In genomic region chr13:98514268-98514667, GRCh38 we compare ENCODE assay signal across 24 cellular contexts.
DNase-seq lines count a peak whose midpoint lies in the region; ATAC-seq, FAIRE-seq and TF ChIP-seq lines count a peak whose summit lies in the region.
"Had no signal": no experiment of that assay in that cellular context is flagged by ENCODE, and none has a peak within 500 bp of the region (broad histone marks: within the 10 kb centered on the region; RNA-seq: fewer than 3 reads in every experiment).

No MANE protein-coding gene starts in this region.

- in situ Hi-C loops in ACHN (cut with HindIII; ENCODE audit: low pct_ligation_motif_present, low pct_unique_long_range_greater_than_20kb, low sequenced_read_pairs), result no loop called here

- H3K4me1 Mint-ChIP-seq in activated T-cell treated with anti-CD3 and anti-CD28 coated beads, Interleukin-2, amount 50 U/mL, for 72 hours (ENCODE audit: low read depth), result peaks cover 98% of the 10 kb centered on the region
- H3K4me1 Mint-ChIP-seq in activated T-helper 1 cell treated with anti-CD3 and anti-CD28 coated beads, Interleukin-12 subunit alpha, Interleukin-12 subunit beta, Interleukin-2, Interleukin-4 antibody, amounts not matched to agents 30 ng/mL and 10 ng/mL and 1 ng/mL, durations not matched to agents 14 hours and 24 hours and 36 hours (ENCODE audit: low read depth), result peaks cover 88% of the 10 kb centered on the region
- H3K4me1 Mint-ChIP-seq in naive B cell, result peaks cover 49 to 94% (median 89%) of the 10 kb centered on the region in 3 donors

- peak overlapping the region; percentile 64 to 87 for H3K4me3 Mint-ChIP-seq in activated T-cell treated with anti-CD3 and anti-CD28 coated beads, Interleukin-2, amount 50 U/mL, for 72 hours
- peak overlapping the region; percentile 56 for H3K4me3 Mint-ChIP-seq in activated T-helper 1 cell treated with anti-CD3 and anti-CD28 coated beads, Interleukin-12 subunit alpha, Interleukin-12 subunit beta, Interleukin-2, Interleukin-4 antibody, amounts not matched to agents 30 ng/mL and 10 ng/mL and 1 ng/mL, durations not matched to agents 14 hours and 24 hours and 36 hours
- H3K4me3 Mint-ChIP-seq in naive B cell, result no peak overlapping the region
- H3K4me3 Mint-ChIP-seq: activated CD8-positive, alpha-beta memory T cell treated with anti-CD3 and anti-CD28 coated beads, Interleukin-2, amount 10 ng/mL, durations not matched to agents 7 days and 5 days; WTC11 had no signal

- H3K27me3 Mint-ChIP-seq in activated T-cell treated with anti-CD3 and anti-CD28 coated beads, Interleukin-2, amount 50 U/mL, for 72 hours (ENCODE audit: low read depth), result no peaks in the 10 kb centered on the region
- no peaks in the 10 kb centered on the region for H3K27me3 Mint-ChIP-seq in activated T-helper 1 cell treated with anti-CD3 and anti-CD28 coated beads, Interleukin-12 subunit alpha, Interleukin-12 subunit beta, Interleukin-2, Interleukin-4 antibody, amounts not matched to agents 30 ng/mL and 10 ng/mL and 1 ng/mL, durations not matched to agents 14 hours and 24 hours and 36 hours (ENCODE audit: insufficient read depth)
- no peaks in the 10 kb centered on the region for H3K27me3 Mint-ChIP-seq in naive B cell
- H3K27me3 Mint-ChIP-seq: activated CD8-positive, alpha-beta memory T cell treated with anti-CD3 and anti-CD28 coated beads, Interleukin-2, amount 10 ng/mL, durations not matched to agents 7 days and 5 days; progenitor cell of endocrine pancreas had no signal

- no peak overlapping the region for H3K4me3 ChIP-seq in breast epithelium
- H3K4me3 ChIP-seq: hepatocyte, left ventricle myocardium inferior, mucosa of descending colon had no signal

- intact Hi-C loops in activated T-helper 1 cell treated with anti-CD3 and anti-CD28 coated beads, Interleukin-12 subunit alpha, Interleukin-12 subunit beta, Interleukin-2, Interleukin-4 antibody, amounts not matched to agents 30 ng/mL and 10 ng/mL and 1 ng/mL, durations not matched to agents 14 hours and 24 hours and 36 hours (cut with micrococcal nuclease), result no loop called here
- intact Hi-C loops in breast epithelium (cut with DNase I; ENCODE audit: low total_unique reads), result no loop called here

- no peak overlapping the region for H3K27ac ChIP-seq in breast epithelium
- H3K27ac ChIP-seq: C4-2B, hepatocyte, left ventricle myocardium inferior, RWPE1 had no signal

- no peak for FAIRE-seq in GM12891 (lab: Jason Lieb, UNC)

- no peaks in the 10 kb centered on the region for H3K4me1 ChIP-seq in breast epithelium

- peak overlapping the region; percentile 93 for H3K27ac Mint-ChIP-seq in activated T-cell treated with anti-CD3 and anti-CD28 coated beads, Interleukin-2, amount 50 U/mL, for 72 hours
- H3K27ac Mint-ChIP-seq in activated T-helper 1 cell treated with anti-CD3 and anti-CD28 coated beads, Interleukin-12 subunit alpha, Interleukin-12 subunit beta, Interleukin-2, Interleukin-4 antibody, amounts not matched to agents 30 ng/mL and 10 ng/mL and 1 ng/mL, durations not matched to agents 14 hours and 24 hours and 36 hours, result peak overlapping the region; percentile 77
- peak overlapping the region; percentile 16 to 94 (median 57) for H3K27ac Mint-ChIP-seq in naive B cell
- H3K27ac Mint-ChIP-seq: activated CD8-positive, alpha-beta memory T cell treated with anti-CD3 and anti-CD28 coated beads, Interleukin-2, amount 10 ng/mL, durations not matched to agents 7 days and 5 days; WTC11 had no signal

- H3K36me3 Mint-ChIP-seq in activated T-cell treated with anti-CD3 and anti-CD28 coated beads, Interleukin-2, amount 50 U/mL, for 72 hours (ENCODE audit: insufficient read depth in 2 of 2), result peaks cover 2 to 10% of the 10 kb centered on the region in 2 donors
- H3K36me3 Mint-ChIP-seq in activated T-helper 1 cell treated with anti-CD3 and anti-CD28 coated beads, Interleukin-12 subunit alpha, Interleukin-12 subunit beta, Interleukin-2, Interleukin-4 antibody, amounts not matched to agents 30 ng/mL and 10 ng/mL and 1 ng/mL, durations not matched to agents 14 hours and 24 hours and 36 hours (ENCODE audit: low read depth), result peaks cover 43% of the 10 kb centered on the region
- H3K36me3 Mint-ChIP-seq in naive B cell, result peaks cover 0 to 3% of the 10 kb centered on the region in 2 donors

- H3K27me3 ChIP-seq in breast epithelium, result no peaks in the 10 kb centered on the region
- H3K27me3 ChIP-seq: hepatocyte had no signal

- ATAC-seq in activated T-cell treated with anti-CD3 and anti-CD28 coated beads, Interleukin-2, amount 50 U/mL, for 72 hours (replicated peaks in 1 of 2), result no peak
- no peak for ATAC-seq in naive B cell (ENCODE audit: low read depth in 2 of 2)
- ATAC-seq: activated CD8-positive, alpha-beta memory T cell treated with anti-CD3 and anti-CD28 coated beads, Interleukin-2, amount 10 ng/mL, durations not matched to agents 7 days and 5 days; HCT116; mucosa of descending colon; WTC11 had no signal

- no peaks in the 10 kb centered on the region for H3K9me3 ChIP-seq in breast epithelium
- H3K9me3 ChIP-seq: left ventricle myocardium inferior, mucosa of descending colon, SK-N-SH had no signal

- H3K9me3 Mint-ChIP-seq in activated T-cell treated with anti-CD3 and anti-CD28 coated beads, Interleukin-2, amount 50 U/mL, for 72 hours, result no peaks in the 10 kb centered on the region
- no peaks in the 10 kb centered on the region for H3K9me3 Mint-ChIP-seq in activated T-helper 1 cell treated with anti-CD3 and anti-CD28 coated beads, Interleukin-12 subunit alpha, Interleukin-12 subunit beta, Interleukin-2, Interleukin-4 antibody, amounts not matched to agents 30 ng/mL and 10 ng/mL and 1 ng/mL, durations not matched to agents 14 hours and 24 hours and 36 hours
- peaks cover 0 to 4% (median 0%) of the 10 kb centered on the region in 7 donors for H3K9me3 Mint-ChIP-seq in naive B cell
- H3K9me3 Mint-ChIP-seq: WTC11 had no signal

- H3K36me3 ChIP-seq in breast epithelium, result no peaks in the 10 kb centered on the region

- no peak for DNase-seq in activated T-cell treated with anti-CD3 and anti-CD28 coated beads, Interleukin-2, amount 50 U/mL, for 72 hours
- no peak for DNase-seq in activated T-cell treated with anti-CD3 and anti-CD28 coated beads, Interleukin-2, amount 50 U/mL, for 1 hour
- no peak for DNase-seq in GM12891 (ENCODE audit: insufficient read length, low spot score)
- no peak for DNase-seq in activated T-helper 1 cell treated with anti-CD3 and anti-CD28 coated beads, Interleukin-12 subunit alpha, Interleukin-12 subunit beta, Interleukin-2, Interleukin-4 antibody, amounts not matched to agents 30 ng/mL and 10 ng/mL and 1 ng/mL, durations not matched to agents 14 hours and 24 hours and 36 hours (ENCODE audit: low spot score)
- no peak for DNase-seq in naive B cell
- no peak for DNase-seq in breast epithelium (ENCODE audit: low spot score in 2 of 2)
- DNase-seq in ACHN, result no peak
- no peak for DNase-seq in NCI-H146 treated with DMSO at 0.1 percent for 48 hours (lab: John Stamatoyannopoulos, UW; ENCODE audit: unreplicated experiment)
- DNase-seq: activated CD8-positive, alpha-beta memory T cell treated with anti-CD3 and anti-CD28 coated beads, Interleukin-2, amount 10 ng/mL, durations not matched to agents 7 days and 5 days; effector CD4-positive, alpha-beta T cell; foreskin melanocyte; left ventricle myocardium inferior; MM.1S; mucosa of descending colon; NCI-H1694 treated with DMSO at 0.1 percent for 48 hours; NCI-H526; SK-N-SH; T1000 had no signal

- no peak for TF ChIP-seq CTCF in breast epithelium (IDR thresholded peaks at IDR 0.05)

- no peak for TF ChIP-seq POLR2A in GM12891 (IDR thresholded peaks at IDR 0.05; ENCODE audit: low read depth, low read length)
- no peak for TF ChIP-seq POLR2A in breast epithelium (IDR thresholded peaks at IDR 0.05)

TF ChIP-seq in GM12891, 5 proteins besides CTCF, POLR2A, EP300 and RAD21:
- TF ChIP-seq POLR2AphosphoS5 (IDR thresholded peaks at IDR 0.05; ENCODE audit: low read depth, low read length) (no peak), SPI1 (IDR thresholded peaks at IDR 0.05; ENCODE audit: low read depth, low read length) (peak; percentile 44; the same call in 1 of the 2 replicates)

Comparison
In these comparisons a context has a peak if more than half of its experiments do, and no peak if none do; other contexts are left out.
1. H3K4me3 Mint-ChIP-seq: peak in activated T-cell treated with anti-CD3 and anti-CD28 coated beads, Interleukin-2, amount 50 U/mL, for 72 hours (2 of 2) and activated T-helper 1 cell treated with anti-CD3 and anti-CD28 coated beads, Interleukin-12 subunit alpha, Interleukin-12 subunit beta, Interleukin-2, Interleukin-4 antibody, amounts not matched to agents 30 ng/mL and 10 ng/mL and 1 ng/mL, durations not matched to agents 14 hours and 24 hours and 36 hours (single experiment); none in naive B cell (0 of 8).
2. Peak in every context shown above with its lines, with median percentiles within 50 percentile points of each other: H3K27ac Mint-ChIP-seq.